In genomic region chr14:99644723-99645544, GRCh38 we compare ENCODE assay signal across 8 cellular contexts. TPM values are rescaled to one million over a fixed set of nuclear protein-coding genes. Genes with fewer than 3 reads are reported as not detected.
A peak's percentile ranks its signal among the peaks of the same experiment; 100 is the strongest.
DNase-seq lines count a peak whose midpoint lies in the region; ATAC-seq and TF ChIP-seq lines count a peak whose summit lies in the region.

HHIPL1 (plus strand) TSS chr14:99645129; CDS start chr14:99645208, 79 bp downstream.

- H3K4me3 ChIP-seq in ACC112 (ENCODE audit: low read depth, low read length) (peak within 1 kb of the TSS; percentile 93), NT2/D1 (ENCODE audit: insufficient read length, low read depth) (peak within 1 kb of the TSS; percentile 47), fibroblast of the aortic adventitia (ENCODE audit: low read depth, low read length) (peak within 1 kb of the TSS; percentile 48), Karpas-422 (ENCODE audit: low read length) (no peak within 1 kb of the TSS)

- no peak for DNase-seq in NT2/D1 (ENCODE audit: low read depth, low spot score)
- peak; percentile 30 for DNase-seq in fibroblast of the aortic adventitia (ENCODE audit: low read depth)
- DNase-seq in activated CD4-positive, alpha-beta T cell treated with anti-CD3 and anti-CD28 coated beads, Interleukin-2, amount 10 ng/mL, durations not matched to agents 24 days and 14 days = no peak
- no peak for DNase-seq in Karpas-422
- no peak for DNase-seq in NCI-H2171 (lab: John Stamatoyannopoulos, UW)

- TF ChIP-seq CTCF in fibroblast of the aortic adventitia (IDR thresholded peaks at IDR 0.05; ENCODE audit: insufficient read depth, low read length) (no peak), nephron (IDR thresholded peaks at IDR 0.05; ENCODE audit: unreplicated experiment in 3 of 3) (no peak)

- H3K9me3 ChIP-seq in NT2/D1 (ENCODE audit: insufficient read depth, low read length) = no peaks in the 10 kb centered on the region
- no peaks in the 10 kb centered on the region for H3K9me3 ChIP-seq in Karpas-422 (ENCODE audit: low read length)

- H3K9me2 ChIP-seq in Karpas-422 (replicated peaks; ENCODE audit: insufficient read depth, low read length) = no peaks in the 10 kb centered on the region

- peak within 1 kb of the TSS; percentile 60 to 72 (median 70) for H3K4me3 Mint-ChIP-seq in nephron
- no peak within 1 kb of the TSS for H3K4me3 Mint-ChIP-seq in activated CD4-positive, alpha-beta T cell treated with anti-CD3 and anti-CD28 coated beads, Interleukin-2, amount 10 ng/mL, durations not matched to agents 24 days and 14 days

- H3K9ac ChIP-seq in NT2/D1 (ENCODE audit: insufficient read length, low read depth) (peak within 1 kb of the TSS; percentile 76), Karpas-422 (ENCODE audit: low read length) (no peak within 1 kb of the TSS)

- H3K36me3 ChIP-seq in ACC112 (ENCODE audit: insufficient read depth, low read length) = peaks cover 3% of the 10 kb centered on the region; the same call in 1 of the 2 replicates
- no peaks in the 10 kb centered on the region for H3K36me3 ChIP-seq in NT2/D1 (ENCODE audit: insufficient read depth, insufficient read length, low read length)
- H3K36me3 ChIP-seq in Karpas-422 (ENCODE audit: insufficient read depth, low read length) = no peaks in the 10 kb centered on the region

- H3K9me3 Mint-ChIP-seq in nephron = no peaks in the 10 kb centered on the region
- no peaks in the 10 kb centered on the region for H3K9me3 Mint-ChIP-seq in activated CD4-positive, alpha-beta T cell treated with anti-CD3 and anti-CD28 coated beads, Interleukin-2, amount 10 ng/mL, durations not matched to agents 24 days and 14 days

- H3K4me1 ChIP-seq in ACC112 (ENCODE audit: control insufficient read depth, insufficient read depth, low read length, unreplicated experiment) (peaks cover 16% of the 10 kb centered on the region), NT2/D1 (ENCODE audit: insufficient read depth, insufficient read length) (peaks cover 3% of the 10 kb centered on the region), Karpas-422 (ENCODE audit: low read length) (no peaks in the 10 kb centered on the region)

- H3K27ac ChIP-seq in ACC112 (ENCODE audit: low read depth, low read length) (no peak within 1 kb of the TSS), Karpas-422 (ENCODE audit: low read length) (no peak within 1 kb of the TSS)

- peak within 1 kb of the TSS in 1 of 3 experiments; percentile 54 for H3K27ac Mint-ChIP-seq in nephron
- H3K27ac Mint-ChIP-seq in activated CD4-positive, alpha-beta T cell treated with anti-CD3 and anti-CD28 coated beads, Interleukin-2, amount 10 ng/mL, durations not matched to agents 24 days and 14 days = no peak within 1 kb of the TSS

- H3K4me2 ChIP-seq in Karpas-422 (ENCODE audit: low read depth, low read length, poor library complexity, severe bottlenecking) = no peak within 1 kb of the TSS

- H2AFZ ChIP-seq in ACC112 (ENCODE audit: low read length, unreplicated experiment) (peak within 1 kb of the TSS; percentile 99), Karpas-422 (ENCODE audit: low read length) (no peak within 1 kb of the TSS)

- ATAC-seq in HG02610 (IDR thresholded peaks at IDR 0.05; ENCODE audit: unreplicated experiment) = no peak

- H3K36me3 Mint-ChIP-seq in nephron (ENCODE audit: low read depth) = no peaks in the 10 kb centered on the region
- H3K36me3 Mint-ChIP-seq in activated CD4-positive, alpha-beta T cell treated with anti-CD3 and anti-CD28 coated beads, Interleukin-2, amount 10 ng/mL, durations not matched to agents 24 days and 14 days (ENCODE audit: low read depth) = no peaks in the 10 kb centered on the region

- peaks cover 5% of the 10 kb centered on the region; the same call in 1 of the 2 replicates for H4K20me1 ChIP-seq in Karpas-422 (ENCODE audit: insufficient read depth, low read depth, low read length)

- H3K4me1 Mint-ChIP-seq in nephron = no peaks in the 10 kb centered on the region
- H3K4me1 Mint-ChIP-seq in activated CD4-positive, alpha-beta T cell treated with anti-CD3 and anti-CD28 coated beads, Interleukin-2, amount 10 ng/mL, durations not matched to agents 24 days and 14 days = no peaks in the 10 kb centered on the region

- H3K27me3 ChIP-seq in ACC112 (ENCODE audit: insufficient read depth, low read length) (no peaks in the 10 kb centered on the region), NT2/D1 (ENCODE audit: insufficient read depth, insufficient read length) (peaks cover 24% of the 10 kb centered on the region), Karpas-422 (ENCODE audit: low read length) (no peaks in the 10 kb centered on the region)

- intact Hi-C loops in activated CD4-positive, alpha-beta T cell treated with anti-CD3 and anti-CD28 coated beads, Interleukin-2, amount 10 ng/mL, durations not matched to agents 24 days and 14 days (cut with micrococcal nuclease) = no loop called here

- H3K27me3 Mint-ChIP-seq in nephron (ENCODE audit: low read depth) = peaks cover 19% of the 10 kb centered on the region
- H3K27me3 Mint-ChIP-seq in activated CD4-positive, alpha-beta T cell treated with anti-CD3 and anti-CD28 coated beads, Interleukin-2, amount 10 ng/mL, durations not matched to agents 24 days and 14 days = peaks cover 27% of the 10 kb centered on the region

- H3K79me2 ChIP-seq in ACC112 (ENCODE audit: control insufficient read depth, insufficient read depth, low read length, unreplicated experiment) (peaks cover 6% of the 10 kb centered on the region), Karpas-422 (ENCODE audit: low read length) (no peaks in the 10 kb centered on the region)

RNA-seq across cellular contexts. Expression of gene HHIPL1, which starts in this region (rescaled TPM):
- total RNA-seq in fibroblast of the aortic adventitia (ENCODE audit: low replicate concordance) = 4.4 and 5.1 TPM in 2 replicates
- not detected in 2 replicates for total RNA-seq in activated CD4-positive, alpha-beta T cell treated with anti-CD3 and anti-CD28 coated beads, Interleukin-2, amount 10 ng/mL, durations not matched to agents 24 days and 14 days
- 0.07 TPM in 1 of 2 replicates, not detected in the other for total RNA-seq in Karpas-422 (2014; rRNA removed; shearing (Covaris generic); ENCODE audit: low replicate concordance)
